ENCODE assay signal across 28 cellular contexts in genomic region chr2:218662377-218662776, GRCh38.
"Had no signal": no experiment of that assay in that cellular context is flagged by ENCODE, and none has a peak within 500 bp of the region (broad histone marks: within the 10 kb centered on the region; RNA-seq: fewer than 3 reads in every experiment).

No MANE protein-coding gene starts in this region.

- H3K4me2 ChIP-seq: SK-N-SH had no signal

- H3K27me3 Mint-ChIP-seq: activated CD4-positive, alpha-beta memory T cell treated with anti-CD3 and anti-CD28 coated beads for 36 hours; activated naive CD4-positive, alpha-beta T cell treated with anti-CD3 and anti-CD28 coated beads, Interleukin-2, amount 10 ng/mL, durations not matched to agents 7 days and 5 days; activated naive CD8-positive, alpha-beta T cell had no signal

- H3K27ac ChIP-seq: ascending aorta, cardiac muscle cell, SJSA1 had no signal

- H3K27me3 ChIP-seq: ascending aorta, cardiac muscle cell, SJSA1 had no signal

- H3K9me3 ChIP-seq: ascending aorta, SJSA1, SK-N-SH had no signal

- H3K9me3 Mint-ChIP-seq: activated CD4-positive, alpha-beta memory T cell treated with anti-CD3 and anti-CD28 coated beads for 36 hours; activated naive CD4-positive, alpha-beta T cell treated with anti-CD3 and anti-CD28 coated beads, Interleukin-2, amount 10 ng/mL, durations not matched to agents 7 days and 5 days; activated T-helper 1 cell treated with anti-CD3 and anti-CD28 coated beads, Interleukin-12 subunit alpha, Interleukin-12 subunit beta, Interleukin-2, Interleukin-4 antibody, amounts not matched to agents 30 ng/mL and 10 ng/mL and 1 ng/mL, durations not matched to agents 14 hours and 24 hours and 36 hours; T-helper 1 cell treated with Interleukin-12 subunit alpha and Interleukin-12 subunit beta and Interleukin-4 antibody, amounts not matched to agents 30 μg/mL and 1 μg/mL, for 36 hours; T-helper 2 cell treated with Interferon-gamma antibody and Interleukin-4, amounts not matched to agents 5 μg/mL and 100 μg/mL, for 36 hours had no signal

- H3K27ac Mint-ChIP-seq: activated CD4-positive, alpha-beta memory T cell treated with anti-CD3 and anti-CD28 coated beads for 36 hours; activated naive CD4-positive, alpha-beta T cell treated with anti-CD3 and anti-CD28 coated beads, Interleukin-2, amount 10 ng/mL, durations not matched to agents 7 days and 5 days; activated naive CD8-positive, alpha-beta T cell; activated T-helper 1 cell treated with anti-CD3 and anti-CD28 coated beads, Interleukin-12 subunit alpha, Interleukin-12 subunit beta, Interleukin-2, Interleukin-4 antibody, amounts not matched to agents 30 ng/mL and 10 ng/mL and 1 ng/mL, durations not matched to agents 14 hours and 24 hours and 36 hours; T-helper 1 cell treated with Interleukin-12 subunit alpha and Interleukin-12 subunit beta and Interleukin-4 antibody, amounts not matched to agents 30 μg/mL and 1 μg/mL, for 36 hours; T-helper 2 cell treated with Interferon-gamma antibody and Interleukin-4, amounts not matched to agents 5 μg/mL and 100 μg/mL, for 36 hours had no signal

- H3K4me3 Mint-ChIP-seq: activated CD4-positive, alpha-beta memory T cell treated with anti-CD3 and anti-CD28 coated beads for 36 hours; activated naive CD4-positive, alpha-beta T cell treated with anti-CD3 and anti-CD28 coated beads, Interleukin-2, amount 10 ng/mL, durations not matched to agents 7 days and 5 days; activated T-helper 1 cell treated with anti-CD3 and anti-CD28 coated beads, Interleukin-12 subunit alpha, Interleukin-12 subunit beta, Interleukin-2, Interleukin-4 antibody, amounts not matched to agents 30 ng/mL and 10 ng/mL and 1 ng/mL, durations not matched to agents 14 hours and 24 hours and 36 hours; T-helper 1 cell treated with Interleukin-12 subunit alpha and Interleukin-12 subunit beta and Interleukin-4 antibody, amounts not matched to agents 30 μg/mL and 1 μg/mL, for 36 hours; T-helper 2 cell treated with Interferon-gamma antibody and Interleukin-4, amounts not matched to agents 5 μg/mL and 100 μg/mL, for 36 hours had no signal

- DNase-seq: activated CD4-positive, alpha-beta memory T cell treated with anti-CD3 and anti-CD28 coated beads for 36 hours; activated CD4-positive, alpha-beta T cell treated with anti-CD3 and anti-CD28 coated beads, Interleukin-2, amount 50 U/mL, for 1 hour; activated effector memory CD4-positive, alpha-beta T cell treated with Interleukin-2 at 50 U/mL for 16 hours; activated naive CD4-positive, alpha-beta T cell treated with anti-CD3 and anti-CD28 coated beads, Interleukin-2, amount 10 ng/mL, durations not matched to agents 7 days and 5 days; activated T-cell treated with anti-CD3 and anti-CD28 coated beads, Interleukin-2, amount 50 U/mL, for 1 hour; amygdala; Karpas-422; KBM-7; NCI-H1105; NCI-H1417 treated with DMSO at 0.1 percent for 48 hours; NCI-H187 treated with DMSO at 0.1 percent for 48 hours; NCI-H2081; NCI-H2171 treated with DMSO at 0.1 percent for 48 hours; NCI-H2227 treated with DMSO at 0.1 percent for 48 hours; NCI-H446; NCI-H510A treated with DMSO at 0.1 percent for 48 hours; NCI-H526 treated with DMSO at 0.1 percent for 48 hours; NCI-H82; SHP77 treated with DMSO at 0.1 percent for 48 hours; SK-N-SH had no signal

- ATAC-seq: Panc1 had no signal

- H3K9ac ChIP-seq: SK-N-SH had no signal

- H3K4me3 ChIP-seq: ascending aorta, cardiac muscle cell, SJSA1 had no signal
